In the genomic region with DNA sequence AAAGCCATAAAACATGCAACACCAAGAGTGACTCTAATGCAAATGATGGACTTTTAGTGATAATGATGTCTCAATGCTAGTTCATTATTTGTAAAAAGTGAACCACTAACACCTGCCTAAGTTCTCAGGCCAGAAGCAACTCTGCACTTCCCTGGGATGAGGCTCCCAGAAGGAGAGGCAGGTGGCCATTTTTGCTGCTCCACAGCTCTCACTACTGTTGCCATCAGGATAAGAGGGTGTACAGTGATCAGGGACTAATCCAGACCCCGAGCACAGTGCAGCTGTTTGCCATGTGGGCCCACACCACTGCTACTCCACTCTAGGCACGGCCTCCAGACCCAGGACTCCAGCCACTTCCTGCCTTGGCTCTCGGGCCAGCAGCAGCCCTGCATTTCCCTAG, we compare ENCODE assay signal across 1 cellular context.
TF ChIP-seq lines count a peak whose summit lies in the region.

No MANE protein-coding gene starts in this region.

TF ChIP-seq in K562, 482 proteins besides CTCF, POLR2A, EP300 and RAD21 (continued from another document):
- TF ChIP-seq, protein P1, sequence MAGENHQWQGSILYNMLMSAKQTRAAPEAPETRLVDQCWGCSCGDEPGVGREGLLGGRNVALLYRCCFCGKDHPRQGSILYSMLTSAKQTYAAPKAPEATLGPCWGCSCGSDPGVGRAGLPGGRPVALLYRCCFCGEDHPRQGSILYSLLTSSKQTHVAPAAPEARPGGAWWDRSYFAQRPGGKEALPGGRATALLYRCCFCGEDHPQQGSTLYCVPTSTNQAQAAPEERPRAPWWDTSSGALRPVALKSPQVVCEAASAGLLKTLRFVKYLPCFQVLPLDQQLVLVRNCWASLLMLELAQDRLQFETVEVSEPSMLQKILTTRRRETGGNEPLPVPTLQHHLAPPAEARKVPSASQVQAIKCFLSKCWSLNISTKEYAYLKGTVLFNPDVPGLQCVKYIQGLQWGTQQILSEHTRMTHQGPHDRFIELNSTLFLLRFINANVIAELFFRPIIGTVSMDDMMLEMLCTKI (IDR thresholded peaks at IDR 0.05; ENCODE audit: partially characterized antibody), result no peak
- TF ChIP-seq, protein P2, sequence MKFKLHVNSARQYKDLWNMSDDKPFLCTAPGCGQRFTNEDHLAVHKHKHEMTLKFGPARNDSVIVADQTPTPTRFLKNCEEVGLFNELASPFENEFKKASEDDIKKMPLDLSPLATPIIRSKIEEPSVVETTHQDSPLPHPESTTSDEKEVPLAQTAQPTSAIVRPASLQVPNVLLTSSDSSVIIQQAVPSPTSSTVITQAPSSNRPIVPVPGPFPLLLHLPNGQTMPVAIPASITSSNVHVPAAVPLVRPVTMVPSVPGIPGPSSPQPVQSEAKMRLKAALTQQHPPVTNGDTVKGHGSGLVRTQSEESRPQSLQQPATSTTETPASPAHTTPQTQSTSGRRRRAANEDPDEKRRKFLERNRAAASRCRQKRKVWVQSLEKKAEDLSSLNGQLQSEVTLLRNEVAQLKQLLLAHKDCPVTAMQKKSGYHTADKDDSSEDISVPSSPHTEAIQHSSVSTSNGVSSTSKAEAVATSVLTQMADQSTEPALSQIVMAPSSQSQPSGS (CRISPR knock-in tag; IDR thresholded peaks at IDR 0.05), result peak; percentile 63; the same call in 1 of the 2 replicates
- peak; percentile 54; the same call in 1 of the 2 replicates for TF ChIP-seq ZNF217 (CRISPR knock-in tag; IDR thresholded peaks at IDR 0.05)
- TF ChIP-seq XRCC5 (IDR thresholded peaks at IDR 0.05; ENCODE audit: low read depth, low read length), result no peak
- no peak for TF ChIP-seq RCOR1 (IDR thresholded peaks at IDR 0.05; ENCODE audit: borderline replicate concordance in 1 of 2, low read depth in 2 of 2, low read length in 2 of 2)
- TF ChIP-seq NR3C1 (CRISPR knock-in tag; IDR thresholded peaks at IDR 0.05), result peak; percentile 47; the same call in 1 of the 2 replicates
- TF ChIP-seq STAG1 (CRISPR knock-in tag; IDR thresholded peaks at IDR 0.05; ENCODE audit: borderline replicate concordance), result no peak
- TF ChIP-seq, protein P3, sequence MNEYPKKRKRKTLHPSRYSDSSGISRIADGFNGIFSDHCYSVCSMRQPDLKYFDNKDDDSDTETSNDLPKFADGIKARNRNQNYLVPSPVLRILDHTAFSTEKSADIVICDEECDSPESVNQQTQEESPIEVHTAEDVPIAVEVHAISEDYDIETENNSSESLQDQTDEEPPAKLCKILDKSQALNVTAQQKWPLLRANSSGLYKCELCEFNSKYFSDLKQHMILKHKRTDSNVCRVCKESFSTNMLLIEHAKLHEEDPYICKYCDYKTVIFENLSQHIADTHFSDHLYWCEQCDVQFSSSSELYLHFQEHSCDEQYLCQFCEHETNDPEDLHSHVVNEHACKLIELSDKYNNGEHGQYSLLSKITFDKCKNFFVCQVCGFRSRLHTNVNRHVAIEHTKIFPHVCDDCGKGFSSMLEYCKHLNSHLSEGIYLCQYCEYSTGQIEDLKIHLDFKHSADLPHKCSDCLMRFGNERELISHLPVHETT (CRISPR knock-in tag; conservative IDR thresholded peaks at IDR 0.05 in 1 of 2, IDR thresholded peaks at IDR 0.05 in 1 of 2), result peak in 1 of 2 experiments; percentile 78; a peak in 1 of 4 replicates
- no peak for TF ChIP-seq GATA2 (CRISPR knock-in tag; IDR thresholded peaks at IDR 0.05)
- TF ChIP-seq, protein P4, sequence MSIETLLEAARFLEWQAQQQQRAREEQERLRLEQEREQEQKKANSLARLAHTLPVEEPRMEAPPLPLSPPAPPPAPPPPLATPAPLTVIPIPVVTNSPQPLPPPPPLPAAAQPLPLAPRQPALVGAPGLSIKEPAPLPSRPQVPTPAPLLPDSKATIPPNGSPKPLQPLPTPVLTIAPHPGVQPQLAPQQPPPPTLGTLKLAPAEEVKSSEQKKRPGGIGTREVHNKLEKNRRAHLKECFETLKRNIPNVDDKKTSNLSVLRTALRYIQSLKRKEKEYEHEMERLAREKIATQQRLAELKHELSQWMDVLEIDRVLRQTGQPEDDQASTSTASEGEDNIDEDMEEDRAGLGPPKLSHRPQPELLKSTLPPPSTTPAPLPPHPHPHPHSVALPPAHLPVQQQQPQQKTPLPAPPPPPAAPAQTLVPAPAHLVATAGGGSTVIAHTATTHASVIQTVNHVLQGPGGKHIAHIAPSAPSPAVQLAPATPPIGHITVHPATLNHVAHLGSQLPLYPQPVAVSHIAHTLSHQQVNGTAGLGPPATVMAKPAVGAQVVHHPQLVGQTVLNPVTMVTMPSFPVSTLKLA (conservative IDR thresholded peaks at IDR 0.05), result no peak
- TF ChIP-seq TEAD2 (tag; IDR thresholded peaks at IDR 0.05), result no peak
- TF ChIP-seq IRF2 (CRISPR knock-in tag; IDR thresholded peaks at IDR 0.05), result no peak
